In the genomic region with DNA sequence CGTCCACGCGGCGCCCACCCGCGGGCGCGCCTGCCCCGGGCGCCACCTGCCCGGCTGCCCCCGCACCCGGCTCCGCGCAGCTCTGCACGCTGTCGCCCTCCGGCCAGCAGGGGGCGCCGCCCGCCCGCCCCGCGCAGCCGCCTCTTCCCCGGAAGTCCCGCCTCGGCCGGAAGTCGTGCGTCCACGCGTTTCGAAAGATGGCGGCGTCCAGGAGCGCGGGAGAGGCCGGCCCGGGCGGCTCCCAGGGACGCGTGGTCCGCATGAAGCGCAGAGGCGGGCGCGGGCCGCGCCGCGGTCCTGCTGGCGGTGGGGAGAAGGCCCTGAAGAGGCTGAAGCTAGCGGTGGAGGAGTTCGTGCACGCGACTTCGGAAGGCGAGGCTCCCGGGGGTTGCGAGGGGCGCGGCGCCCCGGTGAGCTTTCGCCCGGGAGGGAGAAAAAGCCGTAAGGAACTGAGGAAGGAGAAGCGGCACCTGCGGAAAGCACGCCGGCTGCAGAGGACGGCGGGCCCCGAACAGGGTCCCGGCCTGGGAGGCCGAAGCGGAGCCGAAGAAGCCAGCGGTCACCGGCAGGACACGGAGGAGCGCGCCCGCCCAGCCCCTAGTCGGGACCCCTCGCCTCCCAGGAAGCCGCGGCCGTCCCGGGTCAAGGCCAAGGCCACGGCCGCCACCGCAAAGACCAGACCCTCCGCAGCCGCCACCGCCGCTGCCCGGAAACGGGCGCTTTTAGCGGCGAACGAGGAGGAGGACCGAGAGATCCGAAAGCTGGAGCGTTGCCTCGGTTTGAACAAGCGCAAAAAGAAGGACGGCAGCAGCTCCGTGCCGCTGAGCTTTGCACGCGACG, we compare ENCODE assay signal across 1 cellular context.
TF ChIP-seq lines count a peak whose summit lies in the region.

Gene NOM1, plus strand, starts transcription at position 172 of the 840 bp plus-strand sequence. Its CDS starts 26 bp downstream, at position 198.

TF ChIP-seq in WTC11, 78 proteins besides CTCF, POLR2A, EP300 and RAD21 (continued from another document and continues in another):
- TF ChIP-seq ZNF281 (CRISPR knock-in tag; IDR thresholded peaks at IDR 0.05) (no peak), FOXP1 (CRISPR knock-in tag; IDR thresholded peaks at IDR 0.05; ENCODE audit: borderline replicate concordance) (peak; percentile 81; the same call in 1 of the 2 replicates), ZNF121 (CRISPR knock-in tag; IDR thresholded peaks at IDR 0.05) (no peak), SOX15 (CRISPR knock-in tag; IDR thresholded peaks at IDR 0.05) (no peak), NFE2L1 (CRISPR knock-in tag; IDR thresholded peaks at IDR 0.05) (peak; percentile 43; the same call in 1 of the 2 replicates), IRF2 (CRISPR knock-in tag; IDR thresholded peaks at IDR 0.05; ENCODE audit: borderline replicate concordance, low read depth) (no peak), CBFB (CRISPR knock-in tag; IDR thresholded peaks at IDR 0.05; ENCODE audit: low read depth) (no peak), OVOL2 (CRISPR knock-in tag; IDR thresholded peaks at IDR 0.05; ENCODE audit: borderline replicate concordance) (no peak), JAZF1 (CRISPR knock-in tag; IDR thresholded peaks at IDR 0.05) (no peak), ZNF671 (CRISPR knock-in tag; IDR thresholded peaks at IDR 0.05) (no peak), NFATC4 (CRISPR knock-in tag; IDR thresholded peaks at IDR 0.05) (no peak), PRRX2 (CRISPR knock-in tag; IDR thresholded peaks at IDR 0.05) (peak; percentile 75; the same call in 1 of the 2 replicates), ZNF425 (CRISPR knock-in tag; conservative IDR thresholded peaks at IDR 0.05) (no peak), IRF1 (CRISPR knock-in tag; IDR thresholded peaks at IDR 0.05) (peak; percentile 71; the same call in 1 of the 2 replicates), MAX (CRISPR knock-in tag; IDR thresholded peaks at IDR 0.05) (peak; percentile 81; the same call in 1 of the 2 replicates), GTF2I (CRISPR knock-in tag; conservative IDR thresholded peaks at IDR 0.05) (no peak), TCF7 (CRISPR knock-in tag; IDR thresholded peaks at IDR 0.05; ENCODE audit: low read depth) (no peak), RORB (CRISPR knock-in tag; IDR thresholded peaks at IDR 0.05) (no peak), ZNF138 (CRISPR knock-in tag; conservative IDR thresholded peaks at IDR 0.05) (no peak), ZNF232 (CRISPR knock-in tag; IDR thresholded peaks at IDR 0.05) (peak; percentile 36; the same call in 1 of the 2 replicates), ZSCAN18 (CRISPR knock-in tag; IDR thresholded peaks at IDR 0.05) (no peak), TEAD1 (CRISPR knock-in tag; IDR thresholded peaks at IDR 0.05) (peak; percentile 44; the same call in 1 of the 2 replicates), MXD4 (CRISPR knock-in tag; IDR thresholded peaks at IDR 0.05; ENCODE audit: borderline replicate concordance) (no peak), EMX1 (CRISPR knock-in tag; IDR thresholded peaks at IDR 0.05) (0 out of 2 replicates have a peak, but pooled peaks have one; percentile 36), ZNF416 (CRISPR knock-in tag; IDR thresholded peaks at IDR 0.05) (no peak), FOXJ3 (CRISPR knock-in tag; IDR thresholded peaks at IDR 0.05; ENCODE audit: borderline replicate concordance) (no peak), SP1 (CRISPR knock-in tag; conservative IDR thresholded peaks at IDR 0.05) (peak; percentile 90), MYBL2 (CRISPR knock-in tag; IDR thresholded peaks at IDR 0.05) (peak; percentile 76), TEAD4 (CRISPR knock-in tag; IDR thresholded peaks at IDR 0.05) (no peak), ZNF512 (CRISPR knock-in tag; IDR thresholded peaks at IDR 0.05; ENCODE audit: borderline replicate concordance) (no peak)
- TF ChIP-seq, protein P1, sequence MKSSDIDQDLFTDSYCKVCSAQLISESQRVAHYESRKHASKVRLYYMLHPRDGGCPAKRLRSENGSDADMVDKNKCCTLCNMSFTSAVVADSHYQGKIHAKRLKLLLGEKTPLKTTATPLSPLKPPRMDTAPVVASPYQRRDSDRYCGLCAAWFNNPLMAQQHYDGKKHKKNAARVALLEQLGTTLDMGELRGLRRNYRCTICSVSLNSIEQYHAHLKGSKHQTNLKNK (CRISPR knock-in tag; IDR thresholded peaks at IDR 0.05): peak; percentile 36; the same call in 1 of the 2 replicates
- TF ChIP-seq, protein P2, sequence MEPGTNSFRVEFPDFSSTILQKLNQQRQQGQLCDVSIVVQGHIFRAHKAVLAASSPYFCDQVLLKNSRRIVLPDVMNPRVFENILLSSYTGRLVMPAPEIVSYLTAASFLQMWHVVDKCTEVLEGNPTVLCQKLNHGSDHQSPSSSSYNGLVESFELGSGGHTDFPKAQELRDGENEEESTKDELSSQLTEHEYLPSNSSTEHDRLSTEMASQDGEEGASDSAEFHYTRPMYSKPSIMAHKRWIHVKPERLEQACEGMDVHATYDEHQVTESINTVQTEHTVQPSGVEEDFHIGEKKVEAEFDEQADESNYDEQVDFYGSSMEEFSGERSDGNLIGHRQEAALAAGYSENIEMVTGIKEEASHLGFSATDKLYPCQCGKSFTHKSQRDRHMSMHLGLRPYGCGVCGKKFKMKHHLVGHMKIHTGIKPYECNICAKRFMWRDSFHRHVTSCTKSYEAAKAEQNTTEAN (CRISPR knock-in tag; IDR thresholded peaks at IDR 0.05): peak; percentile 35; the same call in 1 of the 2 replicates
- TF ChIP-seq, protein P3, sequence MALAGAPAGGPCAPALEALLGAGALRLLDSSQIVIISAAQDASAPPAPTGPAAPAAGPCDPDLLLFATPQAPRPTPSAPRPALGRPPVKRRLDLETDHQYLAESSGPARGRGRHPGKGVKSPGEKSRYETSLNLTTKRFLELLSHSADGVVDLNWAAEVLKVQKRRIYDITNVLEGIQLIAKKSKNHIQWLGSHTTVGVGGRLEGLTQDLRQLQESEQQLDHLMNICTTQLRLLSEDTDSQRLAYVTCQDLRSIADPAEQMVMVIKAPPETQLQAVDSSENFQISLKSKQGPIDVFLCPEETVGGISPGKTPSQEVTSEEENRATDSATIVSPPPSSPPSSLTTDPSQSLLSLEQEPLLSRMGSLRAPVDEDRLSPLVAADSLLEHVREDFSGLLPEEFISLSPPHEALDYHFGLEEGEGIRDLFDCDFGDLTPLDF (CRISPR knock-in tag; IDR thresholded peaks at IDR 0.05): no peak
- TF ChIP-seq, protein P4, sequence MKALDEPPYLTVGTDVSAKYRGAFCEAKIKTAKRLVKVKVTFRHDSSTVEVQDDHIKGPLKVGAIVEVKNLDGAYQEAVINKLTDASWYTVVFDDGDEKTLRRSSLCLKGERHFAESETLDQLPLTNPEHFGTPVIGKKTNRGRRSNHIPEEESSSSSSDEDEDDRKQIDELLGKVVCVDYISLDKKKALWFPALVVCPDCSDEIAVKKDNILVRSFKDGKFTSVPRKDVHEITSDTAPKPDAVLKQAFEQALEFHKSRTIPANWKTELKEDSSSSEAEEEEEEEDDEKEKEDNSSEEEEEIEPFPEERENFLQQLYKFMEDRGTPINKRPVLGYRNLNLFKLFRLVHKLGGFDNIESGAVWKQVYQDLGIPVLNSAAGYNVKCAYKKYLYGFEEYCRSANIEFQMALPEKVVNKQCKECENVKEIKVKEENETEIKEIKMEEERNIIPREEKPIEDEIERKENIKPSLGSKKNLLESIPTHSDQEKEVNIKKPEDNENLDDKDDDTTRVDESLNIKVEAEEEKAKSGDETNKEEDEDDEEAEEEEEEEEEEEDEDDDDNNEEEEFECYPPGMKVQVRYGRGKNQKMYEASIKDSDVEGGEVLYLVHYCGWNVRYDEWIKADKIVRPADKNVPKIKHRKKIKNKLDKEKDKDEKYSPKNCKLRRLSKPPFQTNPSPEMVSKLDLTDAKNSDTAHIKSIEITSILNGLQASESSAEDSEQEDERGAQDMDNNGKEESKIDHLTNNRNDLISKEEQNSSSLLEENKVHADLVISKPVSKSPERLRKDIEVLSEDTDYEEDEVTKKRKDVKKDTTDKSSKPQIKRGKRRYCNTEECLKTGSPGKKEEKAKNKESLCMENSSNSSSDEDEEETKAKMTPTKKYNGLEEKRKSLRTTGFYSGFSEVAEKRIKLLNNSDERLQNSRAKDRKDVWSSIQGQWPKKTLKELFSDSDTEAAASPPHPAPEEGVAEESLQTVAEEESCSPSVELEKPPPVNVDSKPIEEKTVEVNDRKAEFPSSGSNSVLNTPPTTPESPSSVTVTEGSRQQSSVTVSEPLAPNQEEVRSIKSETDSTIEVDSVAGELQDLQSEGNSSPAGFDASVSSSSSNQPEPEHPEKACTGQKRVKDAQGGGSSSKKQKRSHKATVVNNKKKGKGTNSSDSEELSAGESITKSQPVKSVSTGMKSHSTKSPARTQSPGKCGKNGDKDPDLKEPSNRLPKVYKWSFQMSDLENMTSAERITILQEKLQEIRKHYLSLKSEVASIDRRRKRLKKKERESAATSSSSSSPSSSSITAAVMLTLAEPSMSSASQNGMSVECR (CRISPR knock-in tag; IDR thresholded peaks at IDR 0.05; ENCODE audit: borderline replicate concordance): peak; percentile 85; the same call in 1 of the 2 replicates
- TF ChIP-seq, protein P5, sequence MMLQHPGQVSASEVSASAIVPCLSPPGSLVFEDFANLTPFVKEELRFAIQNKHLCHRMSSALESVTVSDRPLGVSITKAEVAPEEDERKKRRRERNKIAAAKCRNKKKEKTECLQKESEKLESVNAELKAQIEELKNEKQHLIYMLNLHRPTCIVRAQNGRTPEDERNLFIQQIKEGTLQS (CRISPR knock-in tag; conservative IDR thresholded peaks at IDR 0.05): no peak
- TF ChIP-seq, protein P6, sequence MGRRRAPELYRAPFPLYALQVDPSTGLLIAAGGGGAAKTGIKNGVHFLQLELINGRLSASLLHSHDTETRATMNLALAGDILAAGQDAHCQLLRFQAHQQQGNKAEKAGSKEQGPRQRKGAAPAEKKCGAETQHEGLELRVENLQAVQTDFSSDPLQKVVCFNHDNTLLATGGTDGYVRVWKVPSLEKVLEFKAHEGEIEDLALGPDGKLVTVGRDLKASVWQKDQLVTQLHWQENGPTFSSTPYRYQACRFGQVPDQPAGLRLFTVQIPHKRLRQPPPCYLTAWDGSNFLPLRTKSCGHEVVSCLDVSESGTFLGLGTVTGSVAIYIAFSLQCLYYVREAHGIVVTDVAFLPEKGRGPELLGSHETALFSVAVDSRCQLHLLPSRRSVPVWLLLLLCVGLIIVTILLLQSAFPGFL (CRISPR knock-in tag; IDR thresholded peaks at IDR 0.05; ENCODE audit: borderline replicate concordance): peak; percentile 16; the same call in 1 of the 2 replicates
